Comparison of ENCODE assay signal across 1 cellular context in genomic region chr9:112720113-112720512, GRCh38.
TF ChIP-seq lines count a peak whose summit lies in the region.

No MANE protein-coding gene starts in this region.

TF ChIP-seq in HEK293, 187 proteins besides CTCF, POLR2A, EP300 and RAD21:
- 0 out of 2 replicates have a peak, but pooled peaks have one; percentile 29 for TF ChIP-seq ZNF362 (tag by site-specific recombination; IDR thresholded peaks at IDR 0.05)
